ENCODE assay signal across 8 cellular contexts in genomic region chr14:100307215-100308111, GRCh38. TPM values are rescaled to one million over a fixed set of nuclear protein-coding genes. Genes with fewer than 3 reads are reported as not detected.
A peak's percentile ranks its signal among the peaks of the same experiment; 100 is the strongest.
DNase-seq lines count a peak whose midpoint lies in the region; ATAC-seq and TF ChIP-seq lines count a peak whose summit lies in the region.

No MANE protein-coding gene starts in this region.

- H3K9ac ChIP-seq in HCT116 (ENCODE audit: low read length) (peak overlapping the region; percentile 73), rectal smooth muscle tissue (ENCODE audit: low read length) (peak overlapping the region; percentile 58)

- H3K4me1 ChIP-seq in HCT116 (ENCODE audit: control insufficient read depth in 1 of 2, insufficient read depth in 2 of 2, low read length in 2 of 2) = peaks cover 28 to 37% of the 10 kb centered on the region in 2 experiments
- H3K4me1 ChIP-seq in gastroesophageal sphincter = peaks cover 0 to 65% (median 18%) of the 10 kb centered on the region in 3 donors
- H3K4me1 ChIP-seq in rectal smooth muscle tissue (ENCODE audit: control insufficient read depth, insufficient read depth, low read length) = peaks cover 7% of the 10 kb centered on the region

- peaks cover 7% of the 10 kb centered on the region; the same call in 1 of the 2 replicates for H3K79me2 ChIP-seq in HCT116 (ENCODE audit: insufficient read depth, low read length)

- intact Hi-C loops in CD4-positive, alpha-beta T cell (cut with DNase I, micrococcal nuclease) = loop anchor here in 1 of 2 experiments (5.0 kb wide), 1 partner anchor 65 kb away; no protein-coding TSS in a partner anchor
- intact Hi-C loops in HCT116 (cut with micrococcal nuclease) = no loop called here

- no peaks in the 10 kb centered on the region for H3K36me3 Mint-ChIP-seq in CD4-positive, alpha-beta T cell (ENCODE audit: low read depth)

- CTCF ChIA-PET in CD4-positive, alpha-beta T cell (lab: Charles Lee) = no interaction called here
- CTCF ChIA-PET in HCT116 (lab: Charles Lee) = no interaction called here

- H3K4me1 Mint-ChIP-seq in CD4-positive, alpha-beta T cell (ENCODE audit: low read depth) = peaks cover 9% of the 10 kb centered on the region

- no peak for TF ChIP-seq POLR2A in HCT116 (IDR thresholded peaks at IDR 0.05; ENCODE audit: borderline replicate concordance, extremely low read depth, insufficient read depth, insufficient read length)
- no peak for TF ChIP-seq POLR2A in gastroesophageal sphincter (IDR thresholded peaks at IDR 0.05)

- RAD21 ChIA-PET in HCT116 (lab: Charles Lee; ENCODE audit: low non-redundant PET in 1 of 2, low total read pairs in 2 of 2, uncharacterized antibody in 2 of 2, unreplicated experiment in 2 of 2) = no interaction called here

- POLR2A ChIA-PET in CD4-positive, alpha-beta T cell (lab: Charles Lee) = no interaction called here
- POLR2A ChIA-PET in HCT116 (lab: Charles Lee) = no interaction called here

- H3K4me3 ChIP-seq in HCT116 (replicated peaks in 1 of 2; ENCODE audit: low read depth in 1 of 2, low read length in 2 of 2) (peak overlapping the region; percentile 55 to 72), gastroesophageal sphincter (peak overlapping the region; percentile 73 to 98), rectal smooth muscle tissue (ENCODE audit: low read length) (peak overlapping the region; percentile 63)

- H3K27me3 Mint-ChIP-seq in CD4-positive, alpha-beta T cell = peaks cover 10% of the 10 kb centered on the region

- H2AFZ ChIP-seq in HCT116 (ENCODE audit: low read depth, low read length, poor library complexity, severe bottlenecking) = no peak overlapping the region

- peaks cover 3% of the 10 kb centered on the region; the same call in 1 of the 2 replicates for H4K20me1 ChIP-seq in HCT116 (ENCODE audit: insufficient read depth)

- peak overlapping the region; percentile 84 for H3K4me3 Mint-ChIP-seq in CD4-positive, alpha-beta T cell

- 40% methylated on average over 2 of the region's 33 CpGs; no CpG with 5 or more reads in 1 of the 2 donors for WGBS in gastroesophageal sphincter (ENCODE audit: low coverage in 1 of 2), 2 donors

- no peak for TF ChIP-seq CTCF in CD4-positive, alpha-beta T cell (IDR thresholded peaks at IDR 0.05)
- TF ChIP-seq CTCF in HCT116 (IDR thresholded peaks at IDR 0.05 in 2 of 3, conservative IDR thresholded peaks at IDR 0.05 in 1 of 3; ENCODE audit: borderline replicate concordance in 1 of 3, insufficient read depth in 1 of 3, low read depth in 2 of 3, low read length in 2 of 3) = no peak
- no peak for TF ChIP-seq CTCF in VCaP (conservative IDR thresholded peaks at IDR 0.05)
- TF ChIP-seq CTCF in gastroesophageal sphincter (IDR thresholded peaks at IDR 0.05) = no peak

- H3K9me3 ChIP-seq in CD4-positive, alpha-beta T cell (ENCODE audit: control insufficient read depth, low read length) = no peaks in the 10 kb centered on the region
- H3K9me3 ChIP-seq in HCT116 (ENCODE audit: control insufficient read depth in 1 of 2, insufficient read depth in 1 of 2, low read depth in 1 of 2, low read length in 2 of 2) (no peaks in the 10 kb centered on the region), gastroesophageal sphincter (no peaks in the 10 kb centered on the region)

- no TSS peak for BruUV-seq in HCT116 (replicated peaks; lab: Mats Ljungman, UMichigan)

- H3K9me3 Mint-ChIP-seq in CD4-positive, alpha-beta T cell = no peaks in the 10 kb centered on the region

- H3K4me2 ChIP-seq in HCT116 (ENCODE audit: low read length) = peak overlapping the region; percentile 96

- ATAC-seq in CD4-positive, alpha-beta T cell (ENCODE audit: poor library complexity) = no peak
- no peak for ATAC-seq in HCT116
- peak; percentile 29 for ATAC-seq in gastroesophageal sphincter
- no peak for ATAC-seq in HG02885 (IDR thresholded peaks at IDR 0.05; ENCODE audit: poor library complexity, unreplicated experiment)
- ATAC-seq in GM21515 (IDR thresholded peaks at IDR 0.05; ENCODE audit: unreplicated experiment) = no peak

- no peak overlapping the region for H3K27ac Mint-ChIP-seq in CD4-positive, alpha-beta T cell

- no peak for DNase-seq in CD4-positive, alpha-beta T cell
- DNase-seq in HCT116 (ENCODE audit: low read depth, low spot score) (no peak), NCI-H2196 (lab: John Stamatoyannopoulos, UW; ENCODE audit: unreplicated experiment) (no peak)

- no peaks in the 10 kb centered on the region for H3K9me2 ChIP-seq in HCT116 (ENCODE audit: insufficient read depth)

- no peak for TF ChIP-seq EP300 in gastroesophageal sphincter (IDR thresholded peaks at IDR 0.05)

- no peaks in the 10 kb centered on the region for H3K36me3 ChIP-seq in HCT116 (ENCODE audit: control insufficient read depth in 1 of 2, insufficient read depth in 2 of 2, low read length in 2 of 2)
- H3K36me3 ChIP-seq in gastroesophageal sphincter = no peaks in the 10 kb centered on the region
- no peaks in the 10 kb centered on the region for H3K36me3 ChIP-seq in rectal smooth muscle tissue (ENCODE audit: control insufficient read depth, insufficient read depth, low read length)

- peaks cover 6% of the 10 kb centered on the region for H3K27me3 ChIP-seq in CD4-positive, alpha-beta T cell (ENCODE audit: control insufficient read depth, insufficient read depth, low read length)
- H3K27me3 ChIP-seq in HCT116 (ENCODE audit: insufficient read depth, low read length) (no peaks in the 10 kb centered on the region), gastroesophageal sphincter (no peaks in the 10 kb centered on the region), rectal smooth muscle tissue (ENCODE audit: control insufficient read depth, insufficient read depth, low read length) (no peaks in the 10 kb centered on the region)

- TF ChIP-seq RAD21 in HCT116 (IDR thresholded peaks at IDR 0.05; ENCODE audit: low read depth) = no peak

- no peak overlapping the region for H3K27ac ChIP-seq in CD4-positive, alpha-beta T cell (ENCODE audit: low read depth, low read length)
- H3K27ac ChIP-seq in HCT116 (ENCODE audit: low read depth, low read length) (peak overlapping the region; percentile 81; the same call in 1 of the 2 replicates), VCaP (peak overlapping the region; percentile 86), gastroesophageal sphincter (peak overlapping the region; percentile 37 to 95 (median 84)), rectal smooth muscle tissue (ENCODE audit: low read depth, low read length) (peak overlapping the region; percentile 55)

TF ChIP-seq in HCT116, 20 proteins besides CTCF, POLR2A, EP300 and RAD21:
- TF ChIP-seq ZFX (IDR thresholded peaks at IDR 0.05) (no peak), EZH2 (IDR thresholded peaks at IDR 0.05) (no peak), YY1 (IDR thresholded peaks at IDR 0.05; ENCODE audit: extremely low read depth, insufficient replicate concordance, low read depth, low read length) (no peak), ATF3 (IDR thresholded peaks at IDR 0.05) (no peak), FOSL1 (IDR thresholded peaks at IDR 0.05; ENCODE audit: low read depth) (no peak)
TF ChIP-seq in HCT116: peak in this region for 0.

RNA-seq across cellular contexts. Expression of gene SLC25A29, which starts 1.2 kb away (rescaled TPM):
- 1 to 10 TPM; 2.5 TPM for total RNA-seq in CD4-positive, alpha-beta T cell
- total RNA-seq in HCT116 (2021; ENCODE audit: unreplicated experiment) (38.7 TPM), gastroesophageal sphincter (10 to 100 TPM; 36.4 to 65.4 (median 52.9) TPM)
- polyA plus RNA-seq in HCT116 (2012) = 25.5 and 28.2 TPM in 2 replicates

RNA-seq across cellular contexts. Expression of gene SLC25A47, which starts 15.7 kb away (rescaled TPM):
- not detected for total RNA-seq in CD4-positive, alpha-beta T cell
- total RNA-seq in HCT116 (2021; ENCODE audit: unreplicated experiment) = 0.17 TPM
- polyA plus RNA-seq in HCT116 (2012) = not detected in 2 replicates
- total RNA-seq in gastroesophageal sphincter = under 1 TPM in 1 of 4 donors, not detected in 3; 0.31 TPM

Comparison
In these comparisons a context has a peak if more than half of its experiments do, and no peak if none do; other contexts are left out.
1. RNA of gene SLC25A29, which starts 1.2 kb away (total RNA-seq): 36.4 to 65.4 TPM in gastroesophageal sphincter and 38.7 TPM in HCT116 (single experiment); 2.5 TPM in CD4-positive, alpha-beta T cell; every median in the first group is over 10 times any median in the second.
2. Peak in every context shown above with its lines, with median percentiles within 50 percentile points of each other: H3K4me3 ChIP-seq.